Comparison of ENCODE assay signal across 33 cellular contexts in the genomic region with DNA sequence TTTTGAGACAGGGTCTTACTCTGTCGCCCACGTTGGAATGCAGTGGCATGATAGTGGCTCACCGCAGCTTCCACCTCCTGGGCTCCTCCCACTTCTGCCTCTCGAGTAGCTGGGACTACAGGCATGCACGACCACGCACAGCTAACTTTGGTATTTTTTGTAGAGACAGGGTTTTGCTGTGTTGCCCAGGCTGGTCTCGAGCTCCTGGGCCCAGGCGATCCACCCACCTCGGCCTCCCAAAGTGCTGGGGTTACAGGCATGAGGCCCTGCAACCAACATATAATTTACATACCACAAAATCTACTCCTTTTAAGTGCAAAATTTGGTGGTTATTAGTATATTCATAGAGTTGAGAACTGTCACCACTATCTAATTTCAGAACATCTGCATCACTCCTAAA. TPM values are rescaled to one million over a fixed set of nuclear protein-coding genes. Genes with fewer than 3 reads are reported as not detected.
"Had no signal": no experiment of that assay in that cellular context is flagged by ENCODE, and none has a peak within 500 bp of the region (broad histone marks: within the 10 kb centered on the region; RNA-seq: fewer than 3 reads in every experiment).

No MANE protein-coding gene starts in this region.

- H3K4me3 ChIP-seq: PC-9, SJCRH30, SK-N-MC had no signal

- H2AFZ ChIP-seq: PC-9 had no signal

- ATAC-seq: Panc1, Right ventricle myocardium inferior, SK-N-SH treated with all-trans-retinoic acid at 6 μM for 48 hours had no signal

- H3K4me2 ChIP-seq: KMS-11, PC-9 had no signal

- H3K9me3 ChIP-seq: SJCRH30 had no signal

- H3K4me1 ChIP-seq: SJCRH30 had no signal

- DNase-seq: Karpas-422, NCI-H1048, NCI-H1092 treated with DMSO at 0.1 percent for 48 hours, NCI-H1105 treated with DMSO at 0.1 percent for 48 hours, NCI-H1417, NCI-H1436, NCI-H146, NCI-H1694, NCI-H187, NCI-H1930, NCI-H2029 treated with DMSO at 0.1 percent for 48 hours, NCI-H2081 treated with DMSO at 0.1 percent for 48 hours, NCI-H2107, NCI-H2171, NCI-H226, NCI-H446 treated with DMSO at 0.1 percent for 48 hours, NCI-H510A, NCI-H524, NCI-H526, NCI-H69, NCI-H748 treated with DMSO at 0.1 percent for 48 hours, NCI-H82, PC-9, SHP77, SIG-M5, SJCRH30 had no signal

- H3K27me3 ChIP-seq: SJCRH30 had no signal

- H3K9ac ChIP-seq: KMS-11 had no signal

- H3K27ac ChIP-seq: KMS-11, PC-9, RWPE1, SJCRH30, SK-N-MC had no signal

RNA-seq across cellular contexts. Expression of a gene that starts 45.2 kb away (rescaled TPM):
- total RNA-seq: OCI-LY7 had no signal
